ENCODE assay signal across 29 cellular contexts in the genomic region with DNA sequence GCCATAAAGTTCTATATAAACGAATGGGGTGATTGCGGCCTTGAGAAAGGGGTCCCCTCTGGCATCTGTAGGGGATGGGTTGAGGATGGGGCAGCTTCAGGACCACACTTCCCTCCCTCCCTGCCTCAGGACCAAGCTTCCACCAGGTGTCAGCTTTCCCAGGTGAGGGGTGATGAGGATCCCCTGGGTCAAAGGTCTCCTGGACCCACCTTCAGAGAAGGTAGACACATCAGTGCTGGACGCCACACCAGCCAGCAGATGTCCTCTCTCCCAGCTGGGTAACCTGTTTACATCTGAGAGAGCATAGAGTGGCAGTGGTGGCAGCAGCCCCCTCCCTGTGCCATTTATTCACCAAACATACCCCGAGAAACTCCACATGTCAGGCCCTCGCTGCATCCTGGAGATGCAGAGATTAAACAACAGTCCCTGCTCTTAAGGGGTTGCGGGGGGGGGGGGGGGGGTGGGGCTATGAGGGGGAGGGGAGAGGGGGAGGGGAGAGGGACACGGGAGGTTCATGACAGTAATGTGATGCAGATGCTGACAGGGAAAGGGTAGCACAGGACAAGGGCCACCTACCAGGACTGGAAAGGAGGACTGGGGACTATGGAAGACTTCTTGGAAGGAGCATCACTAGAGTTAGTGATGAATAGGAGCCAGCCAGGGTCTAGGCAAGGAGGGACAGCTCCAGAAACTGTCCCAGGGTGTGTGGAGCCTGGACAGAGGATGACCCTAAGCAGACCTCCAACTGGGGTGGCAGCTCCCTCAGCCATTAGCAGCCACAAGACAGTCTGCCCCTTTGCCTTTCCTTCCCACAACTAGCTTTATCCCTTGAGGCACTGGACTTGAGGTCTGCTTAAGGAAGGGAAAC. TPM values are rescaled to one million over a fixed set of nuclear protein-coding genes. Genes with fewer than 3 reads are reported as not detected.
DNase-seq lines count a peak whose midpoint lies in the region; ATAC-seq, FAIRE-seq and TF ChIP-seq lines count a peak whose summit lies in the region.
"Had no signal": no experiment of that assay in that cellular context is flagged by ENCODE, and none has a peak within 500 bp of the region (broad histone marks: within the 10 kb centered on the region; RNA-seq: fewer than 3 reads in every experiment).

No MANE protein-coding gene starts in this region.

- no peak overlapping the region for H3K18ac ChIP-seq in mesenchymal stem cell (ENCODE audit: low read depth in 1 of 2, low read length in 2 of 2)

- H3K4me3 ChIP-seq in HepG2 (replicated peaks in 1 of 3; ENCODE audit: insufficient read depth in 1 of 3, low read depth in 2 of 3, low read length in 3 of 3) (no peak overlapping the region), right lobe of liver (no peak overlapping the region), mesenchymal stem cell (ENCODE audit: insufficient read depth in 1 of 2, low read depth in 1 of 2, low read length in 2 of 2) (no peak overlapping the region)
- H3K4me3 ChIP-seq: cardiac muscle cell, coronary artery, esophagus muscularis mucosa, heart right ventricle, left lung, skin epidermis, tibial artery had no signal

- H3K9me3 ChIP-seq in HepG2 (ENCODE audit: low read length), result no peaks in the 10 kb centered on the region
- no peaks in the 10 kb centered on the region for H3K9me3 ChIP-seq in right lobe of liver
- H3K9me3 ChIP-seq in mesenchymal stem cell (ENCODE audit: control insufficient read depth, low read length), result no peaks in the 10 kb centered on the region
- H3K9me3 ChIP-seq: esophagus muscularis mucosa, heart right ventricle, left lung, tibial artery had no signal

- peaks cover 0 to 4% (median 0%) of the 10 kb centered on the region in 5 experiments for H3K9me3 Mint-ChIP-seq in brain
- H3K9me3 Mint-ChIP-seq: activated naive CD4-positive, alpha-beta T cell treated with anti-CD3 and anti-CD28 coated beads for 36 hours; activated T-cell treated with anti-CD3 and anti-CD28 coated beads, Interleukin-2, amount 50 U/mL, for 4 hours; effector memory CD8-positive, alpha-beta T cell had no signal

- H4K20me1 ChIP-seq in HepG2 (ENCODE audit: insufficient read depth, low read length), result no peaks in the 10 kb centered on the region

- H4K91ac ChIP-seq in mesenchymal stem cell (ENCODE audit: low read length), result no peak overlapping the region

- BruUV-seq in HepG2 (replicated peaks; lab: Mats Ljungman, UMichigan), result no TSS peak

- H2AFZ ChIP-seq in HepG2 (ENCODE audit: low read length), result no peak overlapping the region
- H2AFZ ChIP-seq in mesenchymal stem cell (ENCODE audit: low read depth, low read length), result no peak overlapping the region

- H2BK15ac ChIP-seq in mesenchymal stem cell (ENCODE audit: low read depth, poor library complexity, severe bottlenecking), result peak overlapping the region; percentile 64

- no peak for TF ChIP-seq POLR2A in HepG2 (IDR thresholded peaks at IDR 0.05; ENCODE audit: insufficient read depth in 1 of 2, low read depth in 2 of 2, low read length in 2 of 2)
- no peak for TF ChIP-seq POLR2A in right lobe of liver (IDR thresholded peaks at IDR 0.05)

- peaks cover 18% of the 10 kb centered on the region for H3K36me3 Mint-ChIP-seq in brain

- DNase-seq in HepG2 (ENCODE audit: low spot score) (no peak), right lobe of liver (no peak), mesenchymal stem cell (no peak), NCI-H526 (lab: John Stamatoyannopoulos, UW) (no peak)
- DNase-seq: activated CD4-positive, alpha-beta T cell treated with anti-CD3 and anti-CD28 coated beads for 36 hours; activated naive CD4-positive, alpha-beta T cell treated with anti-CD3 and anti-CD28 coated beads for 36 hours; activated T-cell treated with anti-CD3 and anti-CD28 coated beads, Interleukin-2, amount 50 U/mL, for 4 hours; COR-L47; DMS79; effector memory CD8-positive, alpha-beta T cell; foreskin keratinocyte; GDM1; HCEC 1CT; heart right ventricle; KG1; left lung; NCI-H1417 treated with DMSO at 0.1 percent for 48 hours; NCI-H2081 treated with DMSO at 0.1 percent for 48 hours; NCI-H345; stimulated activated CD8-positive, alpha-beta memory T cell treated with anti-CD3 and anti-CD28 coated beads, Interleukin-4, amount 100 ng/mL, for 48 hours; tibial artery had no signal

- TF ChIP-seq EP300 in HepG2 (IDR thresholded peaks at IDR 0.05; ENCODE audit: low read depth in 2 of 2, low read length in 2 of 2), result no peak
- no peak for TF ChIP-seq EP300 in HepG2 (CRISPR knock-in tag; IDR thresholded peaks at IDR 0.05; ENCODE audit: borderline replicate concordance)

- H3K36me3 ChIP-seq in HepG2 (replicated peaks in 1 of 2; ENCODE audit: control insufficient read depth in 1 of 2, insufficient read depth in 2 of 2, low read length in 2 of 2) (peaks cover 8 to 12% of the 10 kb centered on the region in 2 experiments), right lobe of liver (peaks cover 0 to 21% (median 5%) of the 10 kb centered on the region in 4 donors), mesenchymal stem cell (ENCODE audit: control insufficient read depth in 1 of 2, insufficient read depth in 2 of 2, low read depth in 1 of 2, low read length in 2 of 2) (peaks cover 48 to 51% of the 10 kb centered on the region in 2 experiments)

- no peak overlapping the region for H2AK5ac ChIP-seq in mesenchymal stem cell (ENCODE audit: low read length, severe bottlenecking)

- H2BK12ac ChIP-seq in mesenchymal stem cell (ENCODE audit: low read length in 2 of 2), result no peak overlapping the region

- no peak overlapping the region for H4K8ac ChIP-seq in mesenchymal stem cell (ENCODE audit: low read length)

- H3K79me1 ChIP-seq in mesenchymal stem cell (replicated peaks; ENCODE audit: low read length, poor library complexity, severe bottlenecking), result peaks cover 6% of the 10 kb centered on the region

- no peak overlapping the region for H2BK5ac ChIP-seq in mesenchymal stem cell (ENCODE audit: low read depth, low read length, poor library complexity, severe bottlenecking)

- TF ChIP-seq RAD21 in HepG2 (CRISPR knock-in tag; IDR thresholded peaks at IDR 0.05), result no peak

- ATAC-seq in HepG2, result no peak
- no peak for ATAC-seq in right lobe of liver
- ATAC-seq in GM21381 (IDR thresholded peaks at IDR 0.05; ENCODE audit: unreplicated experiment), result no peak
- ATAC-seq in activated CD4-positive, CD25-positive, alpha-beta regulatory T cell treated with anti-CD3 and anti-CD28 coated beads, Interleukin-2, amount 50 U/mL, for 24 hours, result no peak
- ATAC-seq: activated CD4-positive, alpha-beta T cell treated with anti-CD3 and anti-CD28 coated beads for 36 hours; activated T-cell treated with anti-CD3 and anti-CD28 coated beads, Interleukin-2, amount 50 U/mL, for 4 hours; effector memory CD8-positive, alpha-beta T cell; foreskin keratinocyte; heart right ventricle; left lung had no signal

- FAIRE-seq in HepG2 (lab: Jason Lieb, UNC), result no peak
- FAIRE-seq: GM19239 had no signal

- 96% methylated on average over 2 of the region's 7 CpGs for WGBS in HepG2 (ENCODE audit: low lambda C conversion rate)
- WGBS in right lobe of liver (ENCODE audit: insufficient coverage, low coverage, low lambda C conversion rate, missing lambda C conversion rate), result 77% methylated on average over 6 of the region's 7 CpGs
- WGBS in mesenchymal stem cell, result no CpG with 5 or more reads among the region's 7 CpGs

- no peaks in the 10 kb centered on the region for H3K27me3 Mint-ChIP-seq in brain
- H3K27me3 Mint-ChIP-seq: activated CD4-positive, alpha-beta T cell treated with anti-CD3 and anti-CD28 coated beads for 36 hours; effector memory CD8-positive, alpha-beta T cell had no signal

- H3K27ac ChIP-seq in HepG2 (ENCODE audit: extremely low read length, insufficient read depth, low read length) (no peak overlapping the region), right lobe of liver (no peak overlapping the region), mesenchymal stem cell (ENCODE audit: low read length, poor library complexity, severe bottlenecking) (no peak overlapping the region)
- H3K27ac ChIP-seq: coronary artery, esophagus muscularis mucosa, foreskin keratinocyte, heart right ventricle, left lung, skin epidermis, tibial artery had no signal

- H3K79me2 ChIP-seq in HepG2 (ENCODE audit: insufficient read depth, low read length), result no peaks in the 10 kb centered on the region

- H3K27me3 ChIP-seq in HepG2 (ENCODE audit: control insufficient read depth in 1 of 2, insufficient read depth in 2 of 2, low read length in 2 of 2) (no peaks in the 10 kb centered on the region), right lobe of liver (no peaks in the 10 kb centered on the region), mesenchymal stem cell (ENCODE audit: control insufficient read depth in 1 of 2, insufficient read depth in 1 of 2, low read length in 2 of 2) (no peaks in the 10 kb centered on the region)
- H3K27me3 ChIP-seq: cardiac muscle cell, esophagus muscularis mucosa, foreskin keratinocyte, heart right ventricle, left lung, tibial artery had no signal

- H3K27ac Mint-ChIP-seq in brain, result peak overlapping the region in 3 of 5 experiments; percentile 13 to 73 (median 54)
- H3K27ac Mint-ChIP-seq: activated CD4-positive, alpha-beta T cell treated with anti-CD3 and anti-CD28 coated beads for 36 hours; activated naive CD4-positive, alpha-beta T cell treated with anti-CD3 and anti-CD28 coated beads for 36 hours had no signal

- intact Hi-C loops in HepG2 (cut with micrococcal nuclease; ENCODE audit: unreplicated experiment) (no loop called here), right lobe of liver (cut with DNase I) (no loop called here)

- peaks cover 26% of the 10 kb centered on the region for H3K4me1 Mint-ChIP-seq in brain

- no peak overlapping the region for H3K4ac ChIP-seq in mesenchymal stem cell (ENCODE audit: low read depth in 1 of 2, low read length in 2 of 2)

- peak; percentile 17; the same call in 1 of the 2 replicates for TF ChIP-seq CTCF in HepG2 (CRISPR knock-in tag; IDR thresholded peaks at IDR 0.05)
- TF ChIP-seq CTCF in right lobe of liver (IDR thresholded peaks at IDR 0.05), result no peak
- TF ChIP-seq CTCF in brain (conservative IDR thresholded peaks at IDR 0.05), result no peak

- in situ Hi-C loops in HepG2 (cut with HindIII; ENCODE audit: extremely low pct_ligation_motif_present, low pct_unique_long_range_greater_than_20kb), result no loop called here

- no peak overlapping the region for H3K23ac ChIP-seq in mesenchymal stem cell (ENCODE audit: low read length in 2 of 2)

- peaks cover 49% of the 10 kb centered on the region for H3K4me1 ChIP-seq in HepG2 (ENCODE audit: insufficient read depth, low read length)
- H3K4me1 ChIP-seq in right lobe of liver, result peaks cover 0 to 13% (median 5%) of the 10 kb centered on the region in 4 donors
- peaks cover 11% of the 10 kb centered on the region for H3K4me1 ChIP-seq in mesenchymal stem cell (ENCODE audit: control insufficient read depth, insufficient read depth, low read depth, low read length)
- H3K4me1 ChIP-seq: foreskin keratinocyte had no signal

- H3K9ac ChIP-seq in HepG2 (ENCODE audit: insufficient read depth, low read depth, low read length) (no peak overlapping the region), mesenchymal stem cell (ENCODE audit: low read length) (no peak overlapping the region)

- no peak overlapping the region for H2BK120ac ChIP-seq in mesenchymal stem cell (ENCODE audit: low read depth, low read length)

- peak overlapping the region in 1 of 5 experiments; percentile 19 for H3K4me3 Mint-ChIP-seq in brain
- H3K4me3 Mint-ChIP-seq: activated CD4-positive, alpha-beta T cell treated with anti-CD3 and anti-CD28 coated beads for 36 hours; activated naive CD4-positive, alpha-beta T cell treated with anti-CD3 and anti-CD28 coated beads for 36 hours; activated T-cell treated with anti-CD3 and anti-CD28 coated beads, Interleukin-2, amount 50 U/mL, for 4 hours; effector memory CD8-positive, alpha-beta T cell had no signal

- POLR2A ChIA-PET in HepG2 (lab: Yijun Ruan, JAX), result interaction anchor here (10.1 to 10.8 kb wide), 2 partner anchors 8 to 14 kb away, joined by 145 to 220 read pairs; a partner anchor contains a TSS

- H3K14ac ChIP-seq in mesenchymal stem cell (ENCODE audit: low read length in 2 of 2), result no peak overlapping the region

- H3K4me2 ChIP-seq in HepG2 (ENCODE audit: low read depth, low read length), result no peak overlapping the region
- no peak overlapping the region for H3K4me2 ChIP-seq in mesenchymal stem cell (ENCODE audit: low read length, poor library complexity, severe bottlenecking)

- CTCF ChIA-PET in HepG2 (lab: Yijun Ruan, JAX; ENCODE audit: low intra/inter-chr PET ratio, low total read pairs), result no interaction called here

RNA-seq across cellular contexts. Expression of a gene that starts 5.0 kb away (rescaled TPM):
- total RNA-seq in HepG2 (2016; rRNA removed; fragmentation: Illumina TruSeq; extraction: Trizol) (0.31 and 0.73 TPM in 2 replicates), right lobe of liver (under 1 TPM in 5 of 6 experiments, not detected in 1; 0.18 to 0.97 (median 0.54) TPM)
- 0.26 and 0.71 TPM in 2 replicates for total RNA-seq in HepG2 (2016; cell fraction: cytosol; rRNA removed; fragmentation: Illumina TruSeq; extraction: Trizol; ENCODE audit: low read depth)
- total RNA-seq in HepG2 (2016; cell fraction: insoluble cytoplasmic fraction; rRNA removed; fragmentation: Illumina TruSeq; extraction: Trizol), result 0.63 TPM in 1 of 2 replicates, not detected in the other
- total RNA-seq in HepG2 (2016; cell fraction: membrane; rRNA removed; fragmentation: Illumina TruSeq; extraction: Trizol), result 0.52 and 0.93 TPM in 2 replicates
- total RNA-seq in HepG2 (2016; cell fraction: nucleus; rRNA removed; fragmentation: Illumina TruSeq; extraction: Trizol), result 1.1 and 1.5 TPM in 2 replicates
- polyA plus RNA-seq in HepG2 (2011; rRNA removed) (0.82 and 1.5 TPM in 2 replicates), brain (ENCODE audit: insufficient read depth, low read depth, low replicate concordance) (8.8 TPM)
- polyA plus RNA-seq in HepG2 (2011; cell fraction: cytosol; rRNA removed), result 0.66 and 0.71 TPM in 2 replicates
- polyA plus RNA-seq in HepG2 (2011; cell fraction: nucleus; rRNA removed), result 8.7 and 9.4 TPM in 2 replicates
- polyA plus RNA-seq in HepG2 (2012), result 0.89 and 1.1 TPM in 2 replicates
- polyA plus RNA-seq in HepG2 (2016; cell fraction: cytosol; fragmentation: Illumina TruSeq; extraction: Trizol; ENCODE audit: low read depth), result 0.14 and 0.16 TPM in 2 replicates
- 0.33 TPM in 2 replicates for polyA plus RNA-seq in HepG2 (2016; cell fraction: insoluble cytoplasmic fraction; fragmentation: Illumina TruSeq; extraction: Trizol; ENCODE audit: low read depth)
- 0.15 and 0.31 TPM in 2 replicates for polyA plus RNA-seq in HepG2 (2016; cell fraction: membrane; fragmentation: Illumina TruSeq; extraction: Trizol; ENCODE audit: low read depth)
- polyA plus RNA-seq in HepG2 (2016; cell fraction: nucleus; fragmentation: Illumina TruSeq; extraction: Trizol; ENCODE audit: insufficient read depth, low read depth), result 4.4 and 5.4 TPM in 2 replicates
- 1.5 and 5.1 TPM in 2 replicates for polyA minus RNA-seq in HepG2 (2011; rRNA and poly(A)+ RNA removed; ENCODE audit: low replicate concordance)
- polyA minus RNA-seq in HepG2 (2011; cell fraction: cytosol; rRNA and poly(A)+ RNA removed), result 1.1 TPM in 1 of 2 replicates, not detected in the other
- polyA minus RNA-seq in HepG2 (2011; cell fraction: nucleus; rRNA and poly(A)+ RNA removed), result 1.1 and 3.2 TPM in 2 replicates
- polyA plus RNA-seq in mesenchymal stem cell (2013, experiment 1 of 2), result 1.2 TPM
- polyA plus RNA-seq in mesenchymal stem cell (2013, experiment 2 of 2), result 1.4 TPM

RNA-seq across cellular contexts. Expression of a gene that starts 11.0 kb away (rescaled TPM):
- total RNA-seq in HepG2 (2016; rRNA removed; fragmentation: Illumina TruSeq; extraction: Trizol), result 0.49 TPM in 1 of 2 replicates, not detected in the other
- total RNA-seq in HepG2 (2016; cell fraction: cytosol; rRNA removed; fragmentation: Illumina TruSeq; extraction: Trizol; ENCODE audit: low read depth), result not detected in 2 replicates
- 0.17 TPM in 1 of 2 replicates, not detected in the other for total RNA-seq in HepG2 (2016; cell fraction: insoluble cytoplasmic fraction; rRNA removed; fragmentation: Illumina TruSeq; extraction: Trizol)
- total RNA-seq in HepG2 (2016; cell fraction: membrane; rRNA removed; fragmentation: Illumina TruSeq; extraction: Trizol), result 0.41 TPM in 1 of 2 replicates, not detected in the other
- total RNA-seq in HepG2 (2016; cell fraction: nucleus; rRNA removed; fragmentation: Illumina TruSeq; extraction: Trizol), result not detected in 2 replicates
- polyA plus RNA-seq in HepG2 (2011; rRNA removed), result not detected in 2 replicates
- 0.16 and 0.24 TPM in 2 replicates for polyA plus RNA-seq in HepG2 (2011; cell fraction: cytosol; rRNA removed)
- polyA plus RNA-seq in HepG2 (2011; cell fraction: nucleus; rRNA removed), result 0.31 and 0.50 TPM in 2 replicates
- polyA plus RNA-seq in HepG2 (2012), result not detected in 2 replicates
- not detected in 2 replicates for polyA plus RNA-seq in HepG2 (2016; cell fraction: cytosol; fragmentation: Illumina TruSeq; extraction: Trizol; ENCODE audit: low read depth)
- 0.43 TPM in 1 of 2 replicates, not detected in the other for polyA plus RNA-seq in HepG2 (2016; cell fraction: insoluble cytoplasmic fraction; fragmentation: Illumina TruSeq; extraction: Trizol; ENCODE audit: low read depth)
- polyA plus RNA-seq in HepG2 (2016; cell fraction: membrane; fragmentation: Illumina TruSeq; extraction: Trizol; ENCODE audit: low read depth), result not detected in 2 replicates
- 1.2 TPM in 1 of 2 replicates, not detected in the other for polyA plus RNA-seq in HepG2 (2016; cell fraction: nucleus; fragmentation: Illumina TruSeq; extraction: Trizol; ENCODE audit: insufficient read depth, low read depth)
- 0.36 and 236 TPM in 2 replicates for polyA minus RNA-seq in HepG2 (2011; rRNA and poly(A)+ RNA removed; ENCODE audit: low replicate concordance)
- polyA minus RNA-seq in HepG2 (2011; cell fraction: cytosol; rRNA and poly(A)+ RNA removed), result 1.6 and 2.4 TPM in 2 replicates
- polyA minus RNA-seq in HepG2 (2011; cell fraction: nucleus; rRNA and poly(A)+ RNA removed), result 0.52 and 0.62 TPM in 2 replicates
- total RNA-seq in right lobe of liver, result 10 to 100 TPM in 1 of 6 experiments, 1 to 10 TPM in 5; 2.5 to 12.5 (median 4.7) TPM
- 41.9 TPM for polyA plus RNA-seq in brain (ENCODE audit: insufficient read depth, low read depth, low replicate concordance)
- polyA plus RNA-seq in mesenchymal stem cell (2013, experiment 1 of 2), result 121 TPM
- 126 TPM for polyA plus RNA-seq in mesenchymal stem cell (2013, experiment 2 of 2)

RNA-seq across cellular contexts. Expression of a gene that starts 13.1 kb away (rescaled TPM):
- total RNA-seq in HepG2 (2016; rRNA removed; fragmentation: Illumina TruSeq; extraction: Trizol) (1,771 and 1,936 TPM in 2 replicates), right lobe of liver (100 to 1,000 TPM; 212 to 464 (median 362) TPM)
- total RNA-seq in HepG2 (2016; cell fraction: cytosol; rRNA removed; fragmentation: Illumina TruSeq; extraction: Trizol; ENCODE audit: low read depth), result 2,822 and 3,167 TPM in 2 replicates
- total RNA-seq in HepG2 (2016; cell fraction: insoluble cytoplasmic fraction; rRNA removed; fragmentation: Illumina TruSeq; extraction: Trizol), result 1,674 and 1,907 TPM in 2 replicates
- total RNA-seq in HepG2 (2016; cell fraction: membrane; rRNA removed; fragmentation: Illumina TruSeq; extraction: Trizol), result 3,777 and 4,030 TPM in 2 replicates
- 614 and 698 TPM in 2 replicates for total RNA-seq in HepG2 (2016; cell fraction: nucleus; rRNA removed; fragmentation: Illumina TruSeq; extraction: Trizol)
- polyA plus RNA-seq in HepG2 (2011; rRNA removed) (1,550 and 1,876 TPM in 2 replicates), brain (ENCODE audit: insufficient read depth, low read depth, low replicate concordance) (1,609 TPM)
- 799 and 1,152 TPM in 2 replicates for polyA plus RNA-seq in HepG2 (2011; cell fraction: cytosol; rRNA removed)
- polyA plus RNA-seq in HepG2 (2011; cell fraction: nucleus; rRNA removed), result 254 and 402 TPM in 2 replicates
- polyA plus RNA-seq in HepG2 (2012), result 2,570 and 3,235 TPM in 2 replicates
- polyA plus RNA-seq in HepG2 (2016; cell fraction: cytosol; fragmentation: Illumina TruSeq; extraction: Trizol; ENCODE audit: low read depth), result 2,876 and 3,535 TPM in 2 replicates
- 1,761 and 1,897 TPM in 2 replicates for polyA plus RNA-seq in HepG2 (2016; cell fraction: insoluble cytoplasmic fraction; fragmentation: Illumina TruSeq; extraction: Trizol; ENCODE audit: low read depth)
- 3,540 and 3,833 TPM in 2 replicates for polyA plus RNA-seq in HepG2 (2016; cell fraction: membrane; fragmentation: Illumina TruSeq; extraction: Trizol; ENCODE audit: low read depth)
- polyA plus RNA-seq in HepG2 (2016; cell fraction: nucleus; fragmentation: Illumina TruSeq; extraction: Trizol; ENCODE audit: insufficient read depth, low read depth), result 1,018 and 1,064 TPM in 2 replicates
- polyA minus RNA-seq in HepG2 (2011; rRNA and poly(A)+ RNA removed; ENCODE audit: low replicate concordance), result 414 and 1,016 TPM in 2 replicates
- 538 and 592 TPM in 2 replicates for polyA minus RNA-seq in HepG2 (2011; cell fraction: cytosol; rRNA and poly(A)+ RNA removed)
- polyA minus RNA-seq in HepG2 (2011; cell fraction: nucleus; rRNA and poly(A)+ RNA removed), result 303 and 433 TPM in 2 replicates
- polyA plus RNA-seq in mesenchymal stem cell (2013, experiment 1 of 2), result 2,598 TPM
- polyA plus RNA-seq in mesenchymal stem cell (2013, experiment 2 of 2), result 2,575 TPM

RNA-seq across cellular contexts. Expression of a gene that starts 19.3 kb away (rescaled TPM):
- 9.6 and 19.6 TPM in 2 replicates for total RNA-seq in HepG2 (2016; rRNA removed; fragmentation: Illumina TruSeq; extraction: Trizol)
- 10.7 and 11.5 TPM in 2 replicates for total RNA-seq in HepG2 (2016; cell fraction: cytosol; rRNA removed; fragmentation: Illumina TruSeq; extraction: Trizol; ENCODE audit: low read depth)
- total RNA-seq in HepG2 (2016; cell fraction: insoluble cytoplasmic fraction; rRNA removed; fragmentation: Illumina TruSeq; extraction: Trizol), result 10.3 and 16.0 TPM in 2 replicates
- 10.0 and 16.0 TPM in 2 replicates for total RNA-seq in HepG2 (2016; cell fraction: membrane; rRNA removed; fragmentation: Illumina TruSeq; extraction: Trizol)
- total RNA-seq in HepG2 (2016; cell fraction: nucleus; rRNA removed; fragmentation: Illumina TruSeq; extraction: Trizol), result 9.9 and 10.3 TPM in 2 replicates
- polyA plus RNA-seq in HepG2 (2011; rRNA removed), result 14.9 and 18.1 TPM in 2 replicates
- polyA plus RNA-seq in HepG2 (2011; cell fraction: cytosol; rRNA removed), result 20.9 and 25.5 TPM in 2 replicates
- 6.9 and 8.8 TPM in 2 replicates for polyA plus RNA-seq in HepG2 (2011; cell fraction: nucleus; rRNA removed)
- polyA plus RNA-seq in HepG2 (2012), result 10.5 and 12.7 TPM in 2 replicates
- 11.3 and 18.1 TPM in 2 replicates for polyA plus RNA-seq in HepG2 (2016; cell fraction: cytosol; fragmentation: Illumina TruSeq; extraction: Trizol; ENCODE audit: low read depth)
- 10.2 and 11.3 TPM in 2 replicates for polyA plus RNA-seq in HepG2 (2016; cell fraction: insoluble cytoplasmic fraction; fragmentation: Illumina TruSeq; extraction: Trizol; ENCODE audit: low read depth)
- polyA plus RNA-seq in HepG2 (2016; cell fraction: membrane; fragmentation: Illumina TruSeq; extraction: Trizol; ENCODE audit: low read depth), result 11.2 and 17.1 TPM in 2 replicates
- polyA plus RNA-seq in HepG2 (2016; cell fraction: nucleus; fragmentation: Illumina TruSeq; extraction: Trizol; ENCODE audit: insufficient read depth, low read depth), result 24.7 and 27.8 TPM in 2 replicates
- 20.6 and 67.0 TPM in 2 replicates for polyA minus RNA-seq in HepG2 (2011; rRNA and poly(A)+ RNA removed; ENCODE audit: low replicate concordance)
- 5.7 and 8.6 TPM in 2 replicates for polyA minus RNA-seq in HepG2 (2011; cell fraction: cytosol; rRNA and poly(A)+ RNA removed)
- polyA minus RNA-seq in HepG2 (2011; cell fraction: nucleus; rRNA and poly(A)+ RNA removed), result 6.7 TPM in 2 replicates
- 10 to 100 TPM in 1 of 6 experiments, 1 to 10 TPM in 5; 2.9 to 11.0 (median 7.0) TPM for total RNA-seq in right lobe of liver
- 7.0 TPM for polyA plus RNA-seq in brain (ENCODE audit: insufficient read depth, low read depth, low replicate concordance)
- 13.0 TPM for polyA plus RNA-seq in mesenchymal stem cell (2013, experiment 1 of 2)
- 12.6 TPM for polyA plus RNA-seq in mesenchymal stem cell (2013, experiment 2 of 2)

RNA-seq across cellular contexts. Expression of a gene that starts 21.9 kb away (rescaled TPM):
- total RNA-seq in HepG2 (2016; rRNA removed; fragmentation: Illumina TruSeq; extraction: Trizol), result 4.3 and 5.8 TPM in 2 replicates
- 2.1 and 2.5 TPM in 2 replicates for total RNA-seq in HepG2 (2016; cell fraction: cytosol; rRNA removed; fragmentation: Illumina TruSeq; extraction: Trizol; ENCODE audit: low read depth)
- total RNA-seq in HepG2 (2016; cell fraction: insoluble cytoplasmic fraction; rRNA removed; fragmentation: Illumina TruSeq; extraction: Trizol), result 4.6 and 5.8 TPM in 2 replicates
- 2.2 and 2.8 TPM in 2 replicates for total RNA-seq in HepG2 (2016; cell fraction: membrane; rRNA removed; fragmentation: Illumina TruSeq; extraction: Trizol)
- 7.2 and 8.5 TPM in 2 replicates for total RNA-seq in HepG2 (2016; cell fraction: nucleus; rRNA removed; fragmentation: Illumina TruSeq; extraction: Trizol)
- polyA plus RNA-seq in HepG2 (2011; rRNA removed), result 13.5 and 15.6 TPM in 2 replicates
- polyA plus RNA-seq in HepG2 (2011; cell fraction: cytosol; rRNA removed), result 6.9 and 8.5 TPM in 2 replicates
- polyA plus RNA-seq in HepG2 (2011; cell fraction: nucleus; rRNA removed), result 30.2 and 33.0 TPM in 2 replicates
- polyA plus RNA-seq in HepG2 (2012), result 5.5 and 5.8 TPM in 2 replicates
- 0.73 and 0.88 TPM in 2 replicates for polyA plus RNA-seq in HepG2 (2016; cell fraction: cytosol; fragmentation: Illumina TruSeq; extraction: Trizol; ENCODE audit: low read depth)
- 4.8 and 5.9 TPM in 2 replicates for polyA plus RNA-seq in HepG2 (2016; cell fraction: insoluble cytoplasmic fraction; fragmentation: Illumina TruSeq; extraction: Trizol; ENCODE audit: low read depth)
- 1.9 and 2.3 TPM in 2 replicates for polyA plus RNA-seq in HepG2 (2016; cell fraction: membrane; fragmentation: Illumina TruSeq; extraction: Trizol; ENCODE audit: low read depth)
- 20.8 and 23.8 TPM in 2 replicates for polyA plus RNA-seq in HepG2 (2016; cell fraction: nucleus; fragmentation: Illumina TruSeq; extraction: Trizol; ENCODE audit: insufficient read depth, low read depth)
- 21.9 and 30.0 TPM in 2 replicates for polyA minus RNA-seq in HepG2 (2011; rRNA and poly(A)+ RNA removed; ENCODE audit: low replicate concordance)
- 1.8 and 2.3 TPM in 2 replicates for polyA minus RNA-seq in HepG2 (2011; cell fraction: cytosol; rRNA and poly(A)+ RNA removed)
- polyA minus RNA-seq in HepG2 (2011; cell fraction: nucleus; rRNA and poly(A)+ RNA removed), result 18.7 and 19.6 TPM in 2 replicates
- total RNA-seq in right lobe of liver, result 1 to 10 TPM; 1.6 to 5.4 (median 3.2) TPM
- 2.1 TPM for polyA plus RNA-seq in brain (ENCODE audit: insufficient read depth, low read depth, low replicate concordance)
- 2.2 TPM for polyA plus RNA-seq in mesenchymal stem cell (2013, experiment 1 of 2)
- 2.2 TPM for polyA plus RNA-seq in mesenchymal stem cell (2013, experiment 2 of 2)
